ENCODE assay signal across 23 cellular contexts in genomic region chr9:72704688-72705375, GRCh38.
A peak's percentile ranks its signal among the peaks of the same experiment; 100 is the strongest.
DNase-seq lines count a peak whose midpoint lies in the region; ATAC-seq, FAIRE-seq and TF ChIP-seq lines count a peak whose summit lies in the region.
"Had no signal": no experiment of that assay in that cellular context is flagged by ENCODE, and none has a peak within 500 bp of the region (broad histone marks: within the 10 kb centered on the region; RNA-seq: fewer than 3 reads in every experiment).

No MANE protein-coding gene starts in this region.

- H3K79me2 ChIP-seq in GM23338 (replicated peaks; ENCODE audit: insufficient read depth), result no peaks in the 10 kb centered on the region

- TF ChIP-seq CTCF in GM23338 (conservative IDR thresholded peaks at IDR 0.05; ENCODE audit: low read depth in 2 of 2) (no peak), type B pancreatic cell (conservative IDR thresholded peaks at IDR 0.05) (no peak)

- H3K36me3 Mint-ChIP-seq in GM23338 (ENCODE audit: low read depth), result no peaks in the 10 kb centered on the region
- no peaks in the 10 kb centered on the region for H3K36me3 Mint-ChIP-seq in T-helper 17 cell (ENCODE audit: low read depth)
- H3K36me3 Mint-ChIP-seq in stimulated activated naive B cell treated with anti-CD40 and anti-IgM and Interleukin-4, amounts not matched to agents 10 μg/mL and 1 μg/mL and 100 μg/mL, for 72 hours, result no peaks in the 10 kb centered on the region
- H3K36me3 Mint-ChIP-seq in type B pancreatic cell, result no peaks in the 10 kb centered on the region

- peak; percentile 40 for FAIRE-seq in GM12892 (lab: Jason Lieb, UNC)
- FAIRE-seq: H54 had no signal

- DNase-seq in GM12892 (ENCODE audit: insufficient read length) (no peak), GM23338 (ENCODE audit: low spot score) (no peak), T-helper 17 cell (no peak), SIG-M5 treated with dmso at 0.1 percent for 504 hours (lab: John Stamatoyannopoulos, UW; ENCODE audit: unreplicated experiment) (no peak), type B pancreatic cell (ENCODE audit: extremely low spot score, unreplicated experiment) (no peak)
- DNase-seq in stimulated activated naive B cell treated with anti-CD40 and anti-IgM and Interleukin-4, amounts not matched to agents 10 μg/mL and 1 μg/mL and 100 μg/mL, for 72 hours, result no peak
- DNase-seq: DMS153, DND-41, KBM-7, MG63, NCI-H1105 treated with DMSO at 0.1 percent for 48 hours, NCI-H146, NCI-H1930, NCI-H2107, NCI-H446 treated with DMSO at 0.1 percent for 48 hours, NCI-H526 treated with DMSO at 0.1 percent for 48 hours, Peyer's patch, SHP77 treated with DMSO at 0.1 percent for 48 hours, T-helper 9 cell had no signal

- H3F3A ChIP-seq in GM23338 (replicated peaks; ENCODE audit: low read depth), result no peaks in the 10 kb centered on the region

- H3K4me2 ChIP-seq in GM23338, result no peak overlapping the region

- ATAC-seq in GM19035 (IDR thresholded peaks at IDR 0.05; ENCODE audit: unreplicated experiment), result peak; percentile 46
- ATAC-seq in GM23338, result no peak
- ATAC-seq in HG02973 (IDR thresholded peaks at IDR 0.05; ENCODE audit: unreplicated experiment), result peak; percentile 54
- no peak for ATAC-seq in T-helper 17 cell
- ATAC-seq in stimulated activated naive B cell treated with anti-CD40 and anti-IgM and Interleukin-4, amounts not matched to agents 10 μg/mL and 1 μg/mL and 100 μg/mL, for 72 hours (replicated peaks), result no peak

- H3K9me2 ChIP-seq in GM23338 (ENCODE audit: insufficient read depth), result 0 out of 2 replicates have a peak, but pooled peaks cover 3% of the 10 kb centered on the region

- H2AFZ ChIP-seq in GM23338, result 0 out of 2 replicates have a peak overlapping the region, but pooled peaks have one; percentile 48

- no peak for TF ChIP-seq POLR2A in GM12892 (IDR thresholded peaks at IDR 0.05; ENCODE audit: low read depth, low read length)

- no peak overlapping the region for H3K27ac ChIP-seq in GM23338 (ENCODE audit: low read depth)
- H3K27ac ChIP-seq: Peyer's patch, SK-N-MC had no signal

- no peak overlapping the region for H3K4me3 ChIP-seq in GM23338
- H3K4me3 ChIP-seq: MG63, Peyer's patch, SK-N-MC had no signal

- H3K4me3 Mint-ChIP-seq in GM23338 (no peak overlapping the region), T-helper 17 cell (no peak overlapping the region), type B pancreatic cell (no peak overlapping the region)
- no peak overlapping the region for H3K4me3 Mint-ChIP-seq in stimulated activated naive B cell treated with anti-CD40 and anti-IgM and Interleukin-4, amounts not matched to agents 10 μg/mL and 1 μg/mL and 100 μg/mL, for 72 hours

- H3K36me3 ChIP-seq in GM23338 (ENCODE audit: insufficient read depth), result no peaks in the 10 kb centered on the region
- H3K36me3 ChIP-seq: MG63, Peyer's patch had no signal

- no peaks in the 10 kb centered on the region for H3K9me3 Mint-ChIP-seq in GM23338
- peaks cover 0 to 4% of the 10 kb centered on the region in 2 donors for H3K9me3 Mint-ChIP-seq in stimulated activated naive B cell treated with anti-CD40 and anti-IgM and Interleukin-4, amounts not matched to agents 10 μg/mL and 1 μg/mL and 100 μg/mL, for 72 hours
- H3K9me3 Mint-ChIP-seq in type B pancreatic cell, result no peaks in the 10 kb centered on the region

- H3K4me1 Mint-ChIP-seq in GM23338, result no peaks in the 10 kb centered on the region; the same call in 2 of the 3 replicates
- no peaks in the 10 kb centered on the region for H3K4me1 Mint-ChIP-seq in T-helper 17 cell
- H3K4me1 Mint-ChIP-seq in stimulated activated naive B cell treated with anti-CD40 and anti-IgM and Interleukin-4, amounts not matched to agents 10 μg/mL and 1 μg/mL and 100 μg/mL, for 72 hours, result no peaks in the 10 kb centered on the region
- H3K4me1 Mint-ChIP-seq in type B pancreatic cell (ENCODE audit: unreplicated experiment), result no peaks in the 10 kb centered on the region

- H4K20me1 ChIP-seq in GM23338 (replicated peaks; ENCODE audit: insufficient read depth), result no peaks in the 10 kb centered on the region

- H3K4me1 ChIP-seq in GM23338 (ENCODE audit: insufficient read depth), result no peaks in the 10 kb centered on the region
- H3K4me1 ChIP-seq: Peyer's patch had no signal

- no peaks in the 10 kb centered on the region for H3K9me3 ChIP-seq in T-helper 17 cell (ENCODE audit: control insufficient read depth, low read length, poor library complexity, severe bottlenecking)
- H3K9me3 ChIP-seq: MG63, Peyer's patch had no signal

- H3K27me3 ChIP-seq in GM23338 (ENCODE audit: insufficient read depth), result no peaks in the 10 kb centered on the region
- H3K27me3 ChIP-seq: MG63, Peyer's patch had no signal

- H3K27me3 Mint-ChIP-seq in GM23338 (ENCODE audit: insufficient read depth, low read depth, poor library complexity) (no peaks in the 10 kb centered on the region), T-helper 17 cell (peaks cover 10% of the 10 kb centered on the region), type B pancreatic cell (peaks cover 4% of the 10 kb centered on the region)
- no peaks in the 10 kb centered on the region for H3K27me3 Mint-ChIP-seq in stimulated activated naive B cell treated with anti-CD40 and anti-IgM and Interleukin-4, amounts not matched to agents 10 μg/mL and 1 μg/mL and 100 μg/mL, for 72 hours

- H3K27ac Mint-ChIP-seq in GM23338, result no peak overlapping the region
- H3K27ac Mint-ChIP-seq in T-helper 17 cell, result no peak overlapping the region
- no peak overlapping the region for H3K27ac Mint-ChIP-seq in stimulated activated naive B cell treated with anti-CD40 and anti-IgM and Interleukin-4, amounts not matched to agents 10 μg/mL and 1 μg/mL and 100 μg/mL, for 72 hours
- H3K27ac Mint-ChIP-seq in type B pancreatic cell, result no peak overlapping the region

TF ChIP-seq in GM23338, 12 proteins besides CTCF, POLR2A, EP300 and RAD21:
- no peak for TF ChIP-seq REST (IDR thresholded peaks at IDR 0.05; ENCODE audit: unreplicated experiment)
- TF ChIP-seq NANOG (IDR thresholded peaks at IDR 0.05; ENCODE audit: borderline replicate concordance), result no peak
- TF ChIP-seq POLR2AphosphoS5 (IDR thresholded peaks at IDR 0.05; ENCODE audit: low read depth), result no peak

Comparison
In these comparisons a context has a peak if more than half of its experiments do, and no peak if none do; other contexts are left out.
1. ATAC-seq: peak in GM19035 (single experiment) and HG02973 (single experiment); none in GM23338 (single experiment), T-helper 17 cell (single experiment) and stimulated activated naive B cell treated with anti-CD40 and anti-IgM and Interleukin-4, amounts not matched to agents 10 μg/mL and 1 μg/mL and 100 μg/mL, for 72 hours (0 of 2).